28 cellular contexts compared by ENCODE assay signal in the genomic region with DNA sequence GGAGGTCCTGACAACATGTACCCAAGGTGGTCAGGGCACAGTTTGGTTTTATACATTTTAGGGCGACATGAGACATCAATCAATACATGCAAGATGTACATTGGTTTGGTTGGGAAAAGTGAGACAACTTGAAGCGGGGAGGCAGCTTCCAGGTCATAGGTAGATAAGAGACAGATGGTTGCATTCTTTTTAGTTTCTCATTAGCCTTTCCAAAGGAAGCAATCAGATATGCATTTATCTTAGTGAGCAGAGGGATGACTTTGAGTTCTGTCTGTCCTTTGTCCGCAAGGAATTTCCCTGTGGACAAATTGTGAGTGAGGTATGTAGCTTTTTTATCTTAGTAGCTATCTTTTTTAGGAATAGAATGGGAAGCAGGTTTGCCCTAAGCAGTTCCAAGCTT.
"Had no signal": no experiment of that assay in that cellular context is flagged by ENCODE, and none has a peak within 500 bp of the region (broad histone marks: within the 10 kb centered on the region; RNA-seq: fewer than 3 reads in every experiment).

No MANE protein-coding gene starts in this region.

- H3K4me1 Mint-ChIP-seq: naive B cell; naive thymus-derived CD8-positive, alpha-beta T cell; neural progenitor cell; stimulated activated effector memory CD8-positive, alpha-beta T cell treated with anti-CD3 and anti-CD28 coated beads, Interleukin-12 subunit alpha, Interleukin-12 subunit beta, amount 100 ng/mL, for 72 hours had no signal

- H3K4me2 ChIP-seq: neural progenitor cell had no signal

- H3K9me3 Mint-ChIP-seq: naive B cell; naive thymus-derived CD8-positive, alpha-beta T cell; natural killer cell treated with Interleukin-12 subunit alpha and Interleukin-12 subunit beta and Interleukin-15 and Interleukin-18, amount 100 ng/mL, for 72 hours; neural progenitor cell; stimulated activated effector memory CD8-positive, alpha-beta T cell treated with anti-CD3 and anti-CD28 coated beads, Interleukin-12 subunit alpha, Interleukin-12 subunit beta, amount 100 ng/mL, for 72 hours; stimulated activated naive B cell treated with anti-CD40 and anti-IgM and Interleukin-4, amounts not matched to agents 10 μg/mL and 1 μg/mL and 100 μg/mL, for 72 hours; stimulated activated naive CD8-positive, alpha-beta T cell treated with anti-CD3 and anti-CD28 coated beads, Interleukin-15, Interleukin-2, amounts not matched to agents 100 ng/mL and 50 ng/mL, for 24 hours had no signal

- H3K36me3 Mint-ChIP-seq: natural killer cell treated with Interleukin-12 subunit alpha and Interleukin-12 subunit beta and Interleukin-15 and Interleukin-18, amount 100 ng/mL, for 72 hours; neural progenitor cell; stimulated activated effector memory CD8-positive, alpha-beta T cell treated with anti-CD3 and anti-CD28 coated beads, Interleukin-12 subunit alpha, Interleukin-12 subunit beta, amount 100 ng/mL, for 72 hours; stimulated activated naive B cell treated with anti-CD40 and anti-IgM and Interleukin-4, amounts not matched to agents 10 μg/mL and 1 μg/mL and 100 μg/mL, for 72 hours had no signal

- H3K27ac Mint-ChIP-seq: naive B cell; naive thymus-derived CD8-positive, alpha-beta T cell; natural killer cell treated with Interleukin-12 subunit alpha and Interleukin-12 subunit beta and Interleukin-15 and Interleukin-18, amount 100 ng/mL, for 72 hours; neural progenitor cell; progenitor cell of endocrine pancreas; stimulated activated effector memory CD8-positive, alpha-beta T cell treated with anti-CD3 and anti-CD28 coated beads, Interleukin-12 subunit alpha, Interleukin-12 subunit beta, amount 100 ng/mL, for 72 hours; stimulated activated naive B cell treated with anti-CD40 and anti-IgM and Interleukin-4, amounts not matched to agents 10 μg/mL and 1 μg/mL and 100 μg/mL, for 72 hours; stimulated activated naive CD8-positive, alpha-beta T cell treated with anti-CD3 and anti-CD28 coated beads, Interleukin-15, Interleukin-2, amounts not matched to agents 100 ng/mL and 50 ng/mL, for 24 hours had no signal

- H3K4me3 ChIP-seq: neural progenitor cell, ovary, psoas muscle, right lobe of liver, sigmoid colon, stomach, thoracic aorta, thyroid gland, tibial nerve, upper lobe of left lung, uterus had no signal

- H2AFZ ChIP-seq: neural progenitor cell, parathyroid adenoma had no signal

- H3K4me1 ChIP-seq: neural progenitor cell, parathyroid adenoma, psoas muscle, right lobe of liver, sigmoid colon, thyroid gland, tibial nerve, upper lobe of left lung, uterus had no signal

- DNase-seq: naive B cell; naive thymus-derived CD8-positive, alpha-beta T cell; occipital lobe; ovary; posterior cingulate gyrus; psoas muscle; right cardiac atrium; right lobe of liver; sigmoid colon; small intestine; stimulated activated CD4-positive, alpha-beta T cell treated with anti-CD3 and anti-CD28 coated beads, Interleukin-15, amount 100 ng/mL, for 24 hours; stimulated activated CD4-positive, alpha-beta T cell treated with anti-CD3 and anti-CD28 coated beads, Interleukin-2, amount 100 ng/mL, for 24 hours; stimulated activated CD4-positive, alpha-beta T cell treated with anti-CD3 and anti-CD28 coated beads, Interleukin-2, amount 100 ng/mL, for 48 hours; stimulated activated CD4-positive, alpha-beta T cell treated with anti-CD3 and anti-CD28 coated beads, Interleukin-4, amount 100 ng/mL, for 24 hours; stimulated activated naive B cell treated with anti-CD40 and anti-IgM and Interleukin-4, amounts not matched to agents 10 μg/mL and 1 μg/mL and 100 μg/mL, for 72 hours; stimulated activated naive CD4-positive, alpha-beta T cell treated with Interleukin-2 at 50 U/mL for 16 hours; stomach; thyroid gland; upper lobe of left lung; uterus had no signal

- H3K27me3 ChIP-seq: neural progenitor cell, ovary, right lobe of liver, sigmoid colon, stomach, thyroid gland, tibial nerve, upper lobe of left lung, uterus had no signal

- H3K9ac ChIP-seq: neural progenitor cell, parathyroid adenoma had no signal

- H3K79me2 ChIP-seq: parathyroid adenoma had no signal

- H3K27ac ChIP-seq: neural progenitor cell, ovary, parathyroid adenoma, psoas muscle, right lobe of liver, sigmoid colon, stomach, thoracic aorta, thyroid gland, tibial nerve, upper lobe of left lung, uterus had no signal

- H3K9me3 ChIP-seq: ovary, psoas muscle, right lobe of liver, sigmoid colon, stomach, thoracic aorta, thyroid gland, tibial nerve, upper lobe of left lung, uterus had no signal

- ATAC-seq: naive thymus-derived CD8-positive, alpha-beta T cell; natural killer cell treated with Interleukin-12 subunit alpha and Interleukin-12 subunit beta and Interleukin-15 and Interleukin-18, amount 100 ng/mL, for 72 hours; psoas muscle; right cardiac atrium; right lobe of liver; stimulated activated effector memory CD8-positive, alpha-beta T cell treated with anti-CD3 and anti-CD28 coated beads, Interleukin-12 subunit alpha, Interleukin-12 subunit beta, amount 100 ng/mL, for 72 hours; stimulated activated naive B cell treated with anti-CD40 and anti-IgM and Interleukin-4, amounts not matched to agents 10 μg/mL and 1 μg/mL and 100 μg/mL, for 72 hours had no signal

- H3K36me3 ChIP-seq: neural progenitor cell, ovary, right lobe of liver, sigmoid colon, stomach, thoracic aorta, thyroid gland, tibial nerve, upper lobe of left lung, uterus had no signal

- H3K27me3 Mint-ChIP-seq: naive B cell; naive thymus-derived CD8-positive, alpha-beta T cell; natural killer cell treated with Interleukin-12 subunit alpha and Interleukin-12 subunit beta and Interleukin-15 and Interleukin-18, amount 100 ng/mL, for 72 hours; stimulated activated naive B cell treated with anti-CD40 and anti-IgM and Interleukin-4, amounts not matched to agents 10 μg/mL and 1 μg/mL and 100 μg/mL, for 72 hours; stimulated activated naive CD8-positive, alpha-beta T cell treated with anti-CD3 and anti-CD28 coated beads, Interleukin-15, Interleukin-2, amounts not matched to agents 100 ng/mL and 50 ng/mL, for 24 hours had no signal

- H3K4me3 Mint-ChIP-seq: naive thymus-derived CD8-positive, alpha-beta T cell; natural killer cell treated with Interleukin-12 subunit alpha and Interleukin-12 subunit beta and Interleukin-15 and Interleukin-18, amount 100 ng/mL, for 72 hours; neural progenitor cell; stimulated activated effector memory CD8-positive, alpha-beta T cell treated with anti-CD3 and anti-CD28 coated beads, Interleukin-12 subunit alpha, Interleukin-12 subunit beta, amount 100 ng/mL, for 72 hours; stimulated activated naive B cell treated with anti-CD40 and anti-IgM and Interleukin-4, amounts not matched to agents 10 μg/mL and 1 μg/mL and 100 μg/mL, for 72 hours; stimulated activated naive CD8-positive, alpha-beta T cell treated with anti-CD3 and anti-CD28 coated beads, Interleukin-15, Interleukin-2, amounts not matched to agents 100 ng/mL and 50 ng/mL, for 24 hours had no signal
